ENCODE assay signal across 8 cellular contexts in genomic region chr5:150001660-150002493, GRCh38. TPM values are rescaled to one million over a fixed set of nuclear protein-coding genes. Genes with fewer than 3 reads are reported as not detected.
DNase-seq lines count a peak whose midpoint lies in the region; ATAC-seq and TF ChIP-seq lines count a peak whose summit lies in the region.

No MANE protein-coding gene starts in this region.

- H3K4me1 Mint-ChIP-seq in activated T-helper 17 cell treated with anti-CD3 and anti-CD28 coated beads, Interleukin-2, amount 50 U/mL, for 72 hours: peaks cover 22% of the 10 kb centered on the region

- H3K4me3 ChIP-seq in ovary (peak overlapping the region; percentile 99), upper lobe of right lung (peak overlapping the region; percentile 84)

- no peaks in the 10 kb centered on the region for H3K27me3 Mint-ChIP-seq in activated T-helper 17 cell treated with anti-CD3 and anti-CD28 coated beads, Interleukin-2, amount 50 U/mL, for 72 hours

- TF ChIP-seq EP300 in ovary (IDR thresholded peaks at IDR 0.05): no peak

- peak; percentile 72 for DNase-seq in D341Med (ENCODE audit: low spot score)
- peak; percentile 89 for DNase-seq in RPMI8226
- DNase-seq in foreskin melanocyte: peak; percentile 70
- no peak for DNase-seq in ovary
- DNase-seq in upper lobe of right lung: no peak

- H3K36me3 ChIP-seq in ovary: no peaks in the 10 kb centered on the region
- H3K36me3 ChIP-seq in upper lobe of right lung: peaks cover 27% of the 10 kb centered on the region

- WGBS in ovary, 3 donors: 15 to 16% (median 16%) methylated on average over 9 of the region's 9 CpGs

- H3K4me1 ChIP-seq in ovary (ENCODE audit: insufficient read depth): peaks cover 4% of the 10 kb centered on the region
- H3K4me1 ChIP-seq in upper lobe of right lung: peaks cover 28% of the 10 kb centered on the region

- TF ChIP-seq POLR2A in ovary (IDR thresholded peaks at IDR 0.05): no peak

- intact Hi-C loops in ovary (cut with DNase I) (loop anchor here in 1 of 4 donors (10.0 kb wide), 1 partner anchor 213 kb away; no protein-coding TSS in a partner anchor), upper lobe of right lung (cut with DNase I) (no loop called here)

- H3K9me3 ChIP-seq in ovary (no peaks in the 10 kb centered on the region), upper lobe of right lung (no peaks in the 10 kb centered on the region)

- H3K27me3 ChIP-seq in ovary: no peaks in the 10 kb centered on the region
- H3K27me3 ChIP-seq in upper lobe of right lung: no peaks in the 10 kb centered on the region

- peaks cover 58% of the 10 kb centered on the region for H3K36me3 Mint-ChIP-seq in activated T-helper 17 cell treated with anti-CD3 and anti-CD28 coated beads, Interleukin-2, amount 50 U/mL, for 72 hours (ENCODE audit: low read depth)

- ATAC-seq in GM19455 (IDR thresholded peaks at IDR 0.05; ENCODE audit: unreplicated experiment) (peak; percentile 47), HG03571 (IDR thresholded peaks at IDR 0.05; ENCODE audit: unreplicated experiment) (peak; percentile 56), upper lobe of right lung (peak; percentile 69)
- ATAC-seq in activated T-helper 17 cell treated with anti-CD3 and anti-CD28 coated beads, Interleukin-2, amount 50 U/mL, for 72 hours (replicated peaks): peak; percentile 69

- no peaks in the 10 kb centered on the region for H3K9me3 Mint-ChIP-seq in activated T-helper 17 cell treated with anti-CD3 and anti-CD28 coated beads, Interleukin-2, amount 50 U/mL, for 72 hours

- H3K27ac ChIP-seq in ovary: peak overlapping the region in 1 of 2 donors; percentile 6
- H3K27ac ChIP-seq in upper lobe of right lung: peak overlapping the region; percentile 94

- H3K4me3 Mint-ChIP-seq in activated T-helper 17 cell treated with anti-CD3 and anti-CD28 coated beads, Interleukin-2, amount 50 U/mL, for 72 hours: peak overlapping the region; percentile 95

- TF ChIP-seq CTCF in ovary (IDR thresholded peaks at IDR 0.05): no peak
- peak; percentile 68 for TF ChIP-seq CTCF in upper lobe of right lung (IDR thresholded peaks at IDR 0.05)

- H3K27ac Mint-ChIP-seq in activated T-helper 17 cell treated with anti-CD3 and anti-CD28 coated beads, Interleukin-2, amount 50 U/mL, for 72 hours: peak overlapping the region; percentile 97

RNA-seq across cellular contexts. Expression of gene HMGXB3, which starts 1.3 kb away (rescaled TPM):
- total RNA-seq in activated T-helper 17 cell treated with anti-CD3 and anti-CD28 coated beads, Interleukin-2, amount 50 U/mL, for 72 hours: 10 to 100 TPM; 28.2 to 42.6 TPM
- total RNA-seq in ovary: 10 to 100 TPM; 24.3 to 32.1 (median 28.1) TPM
- polyA plus RNA-seq in ovary: 10 to 100 TPM; 14.1 to 30.4 TPM
- 33.7 TPM for total RNA-seq in upper lobe of right lung

RNA-seq across cellular contexts. Expression of gene TIGD6, which starts 1.4 kb away (rescaled TPM):
- total RNA-seq in activated T-helper 17 cell treated with anti-CD3 and anti-CD28 coated beads, Interleukin-2, amount 50 U/mL, for 72 hours: 1 to 10 TPM; 2.4 to 3.3 TPM
- total RNA-seq in ovary (1 to 10 TPM; 2.0 to 6.1 (median 5.5) TPM), upper lobe of right lung (4.0 TPM)
- 1 to 10 TPM; 4.2 to 7.6 TPM for polyA plus RNA-seq in ovary

RNA-seq across cellular contexts. Expression of gene SLC26A2, which starts 41.3 kb away (rescaled TPM):
- 1 to 10 TPM; 6.9 to 8.9 TPM for total RNA-seq in activated T-helper 17 cell treated with anti-CD3 and anti-CD28 coated beads, Interleukin-2, amount 50 U/mL, for 72 hours
- total RNA-seq in ovary: 10 to 100 TPM; 11.0 to 19.0 (median 16.9) TPM
- 10 to 100 TPM in 1 of 2 donors, 1 to 10 TPM in 1; 4.4 to 13.3 TPM for polyA plus RNA-seq in ovary
- total RNA-seq in upper lobe of right lung: 18.9 TPM

RNA-seq across cellular contexts. Expression of gene PDE6A, which starts 57.3 kb away (rescaled TPM):
- total RNA-seq in activated T-helper 17 cell treated with anti-CD3 and anti-CD28 coated beads, Interleukin-2, amount 50 U/mL, for 72 hours: not detected
- under 1 TPM; 0.05 to 0.46 (median 0.13) TPM for total RNA-seq in ovary
- polyA plus RNA-seq in ovary: under 1 TPM; 0.25 to 0.68 TPM
- total RNA-seq in upper lobe of right lung: 0.09 TPM

Comparison
In these comparisons a context has a peak if more than half of its experiments do, and no peak if none do; other contexts are left out.
1. DNase-seq: peak in D341Med (single experiment), RPMI8226 (single experiment) and foreskin melanocyte (single experiment); none in ovary (0 of 5) and upper lobe of right lung (single experiment).
2. Peak in every context shown above with its lines, with median percentiles within 50 percentile points of each other: ATAC-seq.